27 cellular contexts compared by ENCODE assay signal in genomic region chr17:65885484-65885883, GRCh38.
"Had no signal": no experiment of that assay in that cellular context is flagged by ENCODE, and none has a peak within 500 bp of the region (broad histone marks: within the 10 kb centered on the region; RNA-seq: fewer than 3 reads in every experiment).

No MANE protein-coding gene starts in this region.

- DNase-seq: activated CD4-positive, alpha-beta T cell treated with anti-CD3 and anti-CD28 coated beads, Interleukin-2, amount 50 U/mL, for 1 hour; activated CD4-positive, CD25-positive, alpha-beta regulatory T cell treated with anti-CD3 and anti-CD28 coated beads, Interleukin-2, amount 50 U/mL, for 72 hours; activated CD8-positive, alpha-beta memory T cell treated with anti-CD3 and anti-CD28 coated beads for 24 hours; activated effector memory CD4-positive, alpha-beta T cell treated with anti-CD3 and anti-CD28 coated beads, Interleukin-2, amount 50 U/mL, for 16 hours; activated naive CD4-positive, alpha-beta T cell treated with anti-CD3 and anti-CD28 coated beads, Interleukin-2, amount 50 U/mL, for 16 hours; activated T-cell treated with anti-CD3 and anti-CD28 coated beads, Interleukin-2, amount 50 U/mL, for 72 hours; dermis blood vessel endothelial cell; effector memory CD4-positive, alpha-beta T cell; gastrocnemius medialis; heart left ventricle; kidney glomerular epithelial cell; mesendoderm; naive thymus-derived CD8-positive, alpha-beta T cell; pancreas; right lobe of liver; stimulated activated CD4-positive, alpha-beta T cell treated with anti-CD3 and anti-CD28 coated beads, Interleukin-15, amount 100 ng/mL, for 24 hours; stimulated activated CD4-positive, alpha-beta T cell treated with anti-CD3 and anti-CD28 coated beads, Interleukin-4, amount 100 ng/mL, for 1 hour; stomach; SW 1271; T-helper 2 cell; testis; upper lobe of left lung had no signal

- H3K9me3 ChIP-seq: ascending aorta, gastrocnemius medialis, heart left ventricle, pancreas, right lobe of liver, stomach, testis, upper lobe of left lung had no signal

- H3K36me3 ChIP-seq: ascending aorta, cardiac muscle cell, gastrocnemius medialis, heart left ventricle, pancreas, right lobe of liver, stomach, upper lobe of left lung had no signal

- H3K4me1 ChIP-seq: ascending aorta, gastrocnemius medialis, heart left ventricle, pancreas, right lobe of liver, stomach, testis, upper lobe of left lung had no signal

- H3K27ac Mint-ChIP-seq: activated T-cell treated with anti-CD3 and anti-CD28 coated beads, Interleukin-2, amount 50 U/mL, for 72 hours; naive thymus-derived CD8-positive, alpha-beta T cell had no signal

- H3K36me3 Mint-ChIP-seq: naive thymus-derived CD8-positive, alpha-beta T cell had no signal

- FAIRE-seq: endothelial cell of umbilical vein, pancreas, small intestine had no signal

- H3K9me3 Mint-ChIP-seq: activated T-cell treated with anti-CD3 and anti-CD28 coated beads, Interleukin-2, amount 50 U/mL, for 72 hours; naive thymus-derived CD8-positive, alpha-beta T cell had no signal

- H3K4me3 Mint-ChIP-seq: activated T-cell treated with anti-CD3 and anti-CD28 coated beads, Interleukin-2, amount 50 U/mL, for 72 hours; naive thymus-derived CD8-positive, alpha-beta T cell had no signal

- H3K27me3 ChIP-seq: ascending aorta, cardiac muscle cell, gastrocnemius medialis, heart left ventricle, pancreas, right lobe of liver, stomach, testis, upper lobe of left lung had no signal

- H3K4me3 ChIP-seq: ascending aorta, cardiac muscle cell, gastrocnemius medialis, heart left ventricle, pancreas, right lobe of liver, stomach, testis, upper lobe of left lung had no signal

- H3K27ac ChIP-seq: ascending aorta, cardiac muscle cell, gastrocnemius medialis, heart left ventricle, pancreas, right lobe of liver, stomach, testis, upper lobe of left lung, VCaP had no signal

- ATAC-seq: activated T-cell treated with anti-CD3 and anti-CD28 coated beads, Interleukin-2, amount 50 U/mL, for 72 hours; gastrocnemius medialis; heart left ventricle; naive thymus-derived CD8-positive, alpha-beta T cell; right lobe of liver had no signal
